In the genomic region with DNA sequence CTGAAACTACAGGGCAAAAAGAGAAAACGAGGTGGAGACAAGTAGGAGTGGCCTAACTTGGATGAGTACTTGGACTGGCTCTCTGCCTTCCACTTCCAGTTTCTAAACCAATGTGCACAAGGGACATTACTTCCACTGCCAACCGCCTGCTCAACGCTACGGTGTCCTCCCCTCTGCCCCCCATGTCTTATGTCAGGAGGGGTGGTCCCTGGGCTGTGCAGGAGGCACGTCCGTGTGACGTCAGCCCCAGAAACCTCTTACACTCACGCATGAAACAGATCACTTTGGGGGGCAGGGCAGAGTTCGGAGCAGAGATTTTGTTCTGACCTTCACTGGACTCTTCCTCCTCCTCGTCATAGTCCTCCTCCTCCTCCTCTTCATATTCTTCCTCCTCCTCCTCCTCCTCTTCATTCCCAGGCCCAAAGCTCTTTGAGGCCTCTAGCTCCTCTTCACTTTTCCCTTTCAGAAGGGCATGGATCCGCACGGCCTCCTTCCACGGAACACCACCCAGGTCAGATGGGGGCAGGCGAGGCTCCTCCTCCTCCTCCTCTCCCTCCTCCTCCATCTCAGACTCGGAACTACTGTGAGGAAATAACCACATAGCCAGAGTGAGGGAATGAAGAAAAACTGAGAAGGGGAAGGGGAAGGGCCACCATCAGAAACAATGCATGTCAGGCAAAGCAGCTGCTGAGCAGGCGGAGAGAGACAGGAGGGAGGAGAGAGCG, we compare ENCODE assay signal across 16 cellular contexts. TPM values are rescaled to one million over a fixed set of nuclear protein-coding genes. Genes with fewer than 3 reads are reported as not detected.
A peak's percentile ranks its signal among the peaks of the same experiment; 100 is the strongest.
DNase-seq lines count a peak whose midpoint lies in the region; ATAC-seq, FAIRE-seq and TF ChIP-seq lines count a peak whose summit lies in the region.
"Had no signal": no experiment of that assay in that cellular context is flagged by ENCODE, and none has a peak within 500 bp of the region (broad histone marks: within the 10 kb centered on the region; RNA-seq: fewer than 3 reads in every experiment).

No MANE protein-coding gene starts in this region.

- peak overlapping the region; percentile 44 for H3K27ac Mint-ChIP-seq in stimulated activated memory B cell treated with anti-CD40 and anti-IgM and Interleukin-4, amounts not matched to agents 10 μg/mL and 1 μg/mL and 100 μg/mL, for 72 hours
- H3K27ac Mint-ChIP-seq in mesothelial cell of epicardium = no peak overlapping the region
- no peak overlapping the region for H3K27ac Mint-ChIP-seq in progenitor cell of endocrine pancreas
- H3K27ac Mint-ChIP-seq: T-cell had no signal

- H3K27me3 ChIP-seq in colonic mucosa = no peaks in the 10 kb centered on the region
- H3K27me3 ChIP-seq in liver (ENCODE audit: control insufficient read depth in 4 of 4, insufficient read depth in 4 of 4, low read length in 3 of 4) = no peaks in the 10 kb centered on the region
- H3K27me3 ChIP-seq: BE2C had no signal

- H3K36me3 ChIP-seq in colonic mucosa = no peaks in the 10 kb centered on the region
- H3K36me3 ChIP-seq in liver (ENCODE audit: control insufficient read depth in 4 of 4, insufficient read depth in 3 of 4, low read depth in 1 of 4, low read length in 3 of 4) = peaks cover 0 to 18% (median 12%) of the 10 kb centered on the region in 4 donors

- ATAC-seq in stimulated activated memory B cell treated with anti-CD40 and anti-IgM and Interleukin-4, amounts not matched to agents 10 μg/mL and 1 μg/mL and 100 μg/mL, for 72 hours = peak; percentile 15
- no peak for ATAC-seq in activated T-cell treated with anti-CD3 and anti-CD28 coated beads, Interleukin-2, amount 50 U/mL, for 4 hours
- ATAC-seq: naive thymus-derived CD4-positive, alpha-beta T cell; T-cell had no signal

- no peak for TF ChIP-seq POLR2A in H54 (IDR thresholded peaks at IDR 0.05; ENCODE audit: low read depth, low read length)

- H3K9me3 ChIP-seq in colonic mucosa = no peaks in the 10 kb centered on the region
- no peaks in the 10 kb centered on the region for H3K9me3 ChIP-seq in liver (ENCODE audit: control insufficient read depth in 4 of 4, low read length in 3 of 4)
- H3K9me3 ChIP-seq: BE2C, HAP-1 had no signal

- intact Hi-C loops in colonic mucosa (cut with DNase I) = loop anchor here (2.0 to 5.0 kb wide), 3 partner anchors 59 to 243 kb away; partner anchors contain the start of gene MICAL3

- H3K4me3 Mint-ChIP-seq in stimulated activated memory B cell treated with anti-CD40 and anti-IgM and Interleukin-4, amounts not matched to agents 10 μg/mL and 1 μg/mL and 100 μg/mL, for 72 hours = no peak overlapping the region
- H3K4me3 Mint-ChIP-seq in activated T-cell treated with anti-CD3 and anti-CD28 coated beads, Interleukin-2, amount 50 U/mL, for 4 hours = no peak overlapping the region
- H3K4me3 Mint-ChIP-seq in mesothelial cell of epicardium (no peak overlapping the region), progenitor cell of endocrine pancreas (ENCODE audit: low read depth) (no peak overlapping the region)
- H3K4me3 Mint-ChIP-seq: naive thymus-derived CD4-positive, alpha-beta T cell; T-cell had no signal

- H3K36me3 Mint-ChIP-seq in stimulated activated memory B cell treated with anti-CD40 and anti-IgM and Interleukin-4, amounts not matched to agents 10 μg/mL and 1 μg/mL and 100 μg/mL, for 72 hours = peaks cover 39% of the 10 kb centered on the region
- H3K36me3 Mint-ChIP-seq in activated T-cell treated with anti-CD3 and anti-CD28 coated beads, Interleukin-2, amount 50 U/mL, for 4 hours (ENCODE audit: insufficient read depth) = peaks cover 7% of the 10 kb centered on the region
- H3K36me3 Mint-ChIP-seq in mesothelial cell of epicardium = peaks cover 6% of the 10 kb centered on the region
- H3K36me3 Mint-ChIP-seq in progenitor cell of endocrine pancreas (ENCODE audit: insufficient read depth) = no peaks in the 10 kb centered on the region

- H3K4me3 ChIP-seq in colonic mucosa (no peak overlapping the region), liver (ENCODE audit: low read depth in 1 of 3, low read length in 3 of 3) (no peak overlapping the region)
- H3K4me3 ChIP-seq: HAP-1 had no signal

- H3K27ac ChIP-seq in colonic mucosa = peak overlapping the region; percentile 8
- peak overlapping the region; percentile 22 to 51 for H3K27ac ChIP-seq in liver (ENCODE audit: low read depth in 1 of 2, low read length in 2 of 2)

- H3K9ac ChIP-seq in colonic mucosa (ENCODE audit: low read depth in 2 of 2, low read length in 2 of 2) (peak overlapping the region; percentile 27 to 48), liver (ENCODE audit: low read depth in 1 of 2, low read length in 2 of 2) (no peak overlapping the region)

- H3K9me3 Mint-ChIP-seq in stimulated activated memory B cell treated with anti-CD40 and anti-IgM and Interleukin-4, amounts not matched to agents 10 μg/mL and 1 μg/mL and 100 μg/mL, for 72 hours = no peaks in the 10 kb centered on the region
- H3K9me3 Mint-ChIP-seq in activated T-cell treated with anti-CD3 and anti-CD28 coated beads, Interleukin-2, amount 50 U/mL, for 4 hours = no peaks in the 10 kb centered on the region
- H3K9me3 Mint-ChIP-seq in mesothelial cell of epicardium (no peaks in the 10 kb centered on the region), progenitor cell of endocrine pancreas (ENCODE audit: low read depth) (no peaks in the 10 kb centered on the region)
- H3K9me3 Mint-ChIP-seq: T-cell had no signal

- no peak for TF ChIP-seq RAD21 in liver (IDR thresholded peaks at IDR 0.05)

- H3K4me1 ChIP-seq in colonic mucosa (peaks cover 12% of the 10 kb centered on the region), liver (ENCODE audit: control insufficient read depth in 4 of 4, insufficient read depth in 4 of 4, low read length in 3 of 4) (peaks cover 1 to 63% (median 52%) of the 10 kb centered on the region in 4 donors)
- H3K4me1 ChIP-seq: HAP-1 had no signal

- WGBS in liver = 70% methylated on average over 17 of the region's 17 CpGs

- H3K27me3 Mint-ChIP-seq in stimulated activated memory B cell treated with anti-CD40 and anti-IgM and Interleukin-4, amounts not matched to agents 10 μg/mL and 1 μg/mL and 100 μg/mL, for 72 hours = no peaks in the 10 kb centered on the region
- H3K27me3 Mint-ChIP-seq in activated T-cell treated with anti-CD3 and anti-CD28 coated beads, Interleukin-2, amount 50 U/mL, for 4 hours (ENCODE audit: low read depth) = no peaks in the 10 kb centered on the region
- H3K27me3 Mint-ChIP-seq in mesothelial cell of epicardium (ENCODE audit: low read depth) = no peaks in the 10 kb centered on the region
- H3K27me3 Mint-ChIP-seq in progenitor cell of endocrine pancreas = no peaks in the 10 kb centered on the region
- H3K27me3 Mint-ChIP-seq: naive thymus-derived CD4-positive, alpha-beta T cell; T-cell had no signal

- DNase-seq in GM03348 (ENCODE audit: low spot score) = peak; percentile 24
- peak; percentile 37 for DNase-seq in colonic mucosa
- no peak for DNase-seq in H54 (ENCODE audit: insufficient read length, low spot score)
- no peak for DNase-seq in activated T-cell treated with anti-CD3 and anti-CD28 coated beads, Interleukin-2, amount 50 U/mL, for 4 hours
- no peak for DNase-seq in mesothelial cell of epicardium (ENCODE audit: low spot score in 2 of 2, unreplicated experiment in 2 of 2)
- DNase-seq in progenitor cell of endocrine pancreas (ENCODE audit: low spot score, unreplicated experiment) = no peak
- DNase-seq: BE2C; cerebellar nuclear complex; erythroblast; naive thymus-derived CD4-positive, alpha-beta T cell; NCI-H2107; stimulated activated CD4-positive, alpha-beta T cell treated with anti-CD3 and anti-CD28 coated beads, Interleukin-15, amount 100 ng/mL, for 24 hours; T-cell had no signal

- TF ChIP-seq CTCF in colonic mucosa (IDR thresholded peaks at IDR 0.05) (no peak), liver (IDR thresholded peaks at IDR 0.05; ENCODE audit: low read depth, low read length, missing input control) (no peak), mesothelial cell of epicardium (IDR thresholded peaks at IDR 0.05; ENCODE audit: unreplicated experiment) (no peak), progenitor cell of endocrine pancreas (IDR thresholded peaks at IDR 0.05; ENCODE audit: unreplicated experiment) (no peak)

- FAIRE-seq in H54 (lab: Jason Lieb, UNC) = no peak

- H3K4me1 Mint-ChIP-seq in stimulated activated memory B cell treated with anti-CD40 and anti-IgM and Interleukin-4, amounts not matched to agents 10 μg/mL and 1 μg/mL and 100 μg/mL, for 72 hours = peaks cover 26% of the 10 kb centered on the region
- peaks cover 4% of the 10 kb centered on the region for H3K4me1 Mint-ChIP-seq in activated T-cell treated with anti-CD3 and anti-CD28 coated beads, Interleukin-2, amount 50 U/mL, for 4 hours (ENCODE audit: low read depth)
- peaks cover 10% of the 10 kb centered on the region for H3K4me1 Mint-ChIP-seq in mesothelial cell of epicardium
- H3K4me1 Mint-ChIP-seq in progenitor cell of endocrine pancreas (ENCODE audit: low read depth) = no peaks in the 10 kb centered on the region

TF ChIP-seq in liver, 16 proteins besides CTCF, POLR2A, EP300 and RAD21:
- no peak for TF ChIP-seq ZBTB33 (IDR thresholded peaks at IDR 0.05)

RNA-seq across cellular contexts. Expression of gene BID, which starts 57.4 kb away (rescaled TPM):
- total RNA-seq in colonic mucosa (10 to 100 TPM; 35.9 to 57.5 TPM), liver (10 to 100 TPM; 28.7 to 44.5 TPM), mesothelial cell of epicardium (29.9 to 33.6 TPM (median 31.7 TPM) in 3 replicates), progenitor cell of endocrine pancreas (22.8 and 24.6 TPM in 2 replicates)
- polyA plus RNA-seq in liver = 10 to 100 TPM; 60.7 to 66.9 TPM
- 10 to 100 TPM; 30.3 to 39.5 (median 36.5) TPM for total RNA-seq in activated T-cell treated with anti-CD3 and anti-CD28 coated beads, Interleukin-2, amount 50 U/mL, for 4 hours

Comparison
In these comparisons a context has a peak if more than half of its experiments do, and no peak if none do; other contexts are left out.
1. DNase-seq: peak in GM03348 (single experiment) and colonic mucosa (single experiment); none in H54 (single experiment), activated T-cell treated with anti-CD3 and anti-CD28 coated beads, Interleukin-2, amount 50 U/mL, for 4 hours (single experiment), mesothelial cell of epicardium (0 of 2) and progenitor cell of endocrine pancreas (single experiment).
2. H3K9ac ChIP-seq: peak in colonic mucosa (2 of 2); none in liver (0 of 2).